13 cellular contexts compared by ENCODE assay signal in genomic region chr12:104638218-104638617, GRCh38.
"Had no signal": no experiment of that assay in that cellular context is flagged by ENCODE, and none has a peak within 500 bp of the region (broad histone marks: within the 10 kb centered on the region; RNA-seq: fewer than 3 reads in every experiment).

No MANE protein-coding gene starts in this region.

- H3K27ac Mint-ChIP-seq: activated T-cell treated with anti-CD3 and anti-CD28 coated beads, Interleukin-2, amount 50 U/mL, for 72 hours; endodermal cell; neural progenitor cell had no signal

- H3K27me3 ChIP-seq: body of pancreas, neural progenitor cell, tibial nerve had no signal

- H3K36me3 ChIP-seq: neural progenitor cell, tibial nerve had no signal

- H3K4me1 ChIP-seq: body of pancreas, tibial nerve had no signal

- H3K27ac ChIP-seq: body of pancreas, neural progenitor cell had no signal

- H3K4me3 ChIP-seq: body of pancreas, neural progenitor cell, skin epidermis, tibial nerve had no signal

- H3K4me1 Mint-ChIP-seq: endodermal cell had no signal

- DNase-seq: activated naive CD4-positive, alpha-beta T cell treated with Interleukin-2 at 50 U/mL for 16 hours; activated T-cell treated with anti-CD3 and anti-CD28 coated beads, Interleukin-2, amount 50 U/mL, for 72 hours; amniotic stem cell; cerebellar nuclear complex; endodermal cell; erythroblast; mesendoderm; stimulated activated CD4-positive, alpha-beta T cell treated with anti-CD3 and anti-CD28 coated beads, Interleukin-4, amount 100 ng/mL, for 4 hours; T-helper 2 cell had no signal

- H3K9me3 ChIP-seq: body of pancreas had no signal

- H3K9me3 Mint-ChIP-seq: endodermal cell had no signal

- H3K4me3 Mint-ChIP-seq: endodermal cell, neural progenitor cell had no signal
